Comparison of ENCODE assay signal across 9 cellular contexts in genomic region chr12:50101663-50102062, GRCh38.
A peak's percentile ranks its signal among the peaks of the same experiment; 100 is the strongest.
DNase-seq lines count a peak whose midpoint lies in the region; ATAC-seq and TF ChIP-seq lines count a peak whose summit lies in the region.
"Had no signal": no experiment of that assay in that cellular context is flagged by ENCODE, and none has a peak within 500 bp of the region (broad histone marks: within the 10 kb centered on the region; RNA-seq: fewer than 3 reads in every experiment).

No MANE protein-coding gene starts in this region.

- H3K4me3 Mint-ChIP-seq in nephron progenitor cell = no peak overlapping the region

- peaks cover 37% of the 10 kb centered on the region for H3K36me3 Mint-ChIP-seq in nephron progenitor cell (ENCODE audit: low read depth)

- peak; percentile 73 for DNase-seq in ELR (ENCODE audit: low read depth)
- peak; percentile 30 for DNase-seq in NB4 (ENCODE audit: low read depth)
- DNase-seq in choroid plexus epithelial cell (ENCODE audit: low read depth) = peak; percentile 78
- no peak for DNase-seq in nephron progenitor cell
- DNase-seq in NCI-H146 treated with DMSO at 0.1 percent for 48 hours (lab: John Stamatoyannopoulos, UW; ENCODE audit: unreplicated experiment) = no peak
- DNase-seq in GM10266 (ENCODE audit: extremely low spot score) = no peak
- DNase-seq in NCI-H1092 (lab: John Stamatoyannopoulos, UW) = no peak
- DNase-seq: activated CD4-positive, alpha-beta T cell treated with anti-CD3 and anti-CD28 coated beads for 1 hour had no signal

- no peak for ATAC-seq in GM21723 (IDR thresholded peaks at IDR 0.05; ENCODE audit: unreplicated experiment)

- H3K27ac Mint-ChIP-seq in nephron progenitor cell = peak overlapping the region; percentile 97

- H3K4me3 ChIP-seq in NB4 (ENCODE audit: low read depth, low read length) (no peak overlapping the region), choroid plexus epithelial cell (ENCODE audit: low read depth, low read length) (no peak overlapping the region)

- TF ChIP-seq POLR2A in NB4 (IDR thresholded peaks at IDR 0.05; ENCODE audit: extremely low read depth, insufficient read length) = no peak

- peak; percentile 38 for TF ChIP-seq CTCF in NB4 (IDR thresholded peaks at IDR 0.05; ENCODE audit: low read depth, low read length)
- peak; percentile 72 for TF ChIP-seq CTCF in choroid plexus epithelial cell (conservative IDR thresholded peaks at IDR 0.05; ENCODE audit: low read depth, low read length)
- peak; percentile 35 for TF ChIP-seq CTCF in nephron progenitor cell (IDR thresholded peaks at IDR 0.05)
- TF ChIP-seq CTCF in GM10266 (IDR thresholded peaks at IDR 0.05; ENCODE audit: control insufficient read depth, insufficient read depth, low read depth, missing control alignments) = no peak

- H3K9me3 Mint-ChIP-seq in nephron progenitor cell = no peaks in the 10 kb centered on the region

- peaks cover 5% of the 10 kb centered on the region for H3K27me3 Mint-ChIP-seq in nephron progenitor cell (ENCODE audit: low read depth, poor library complexity)

- H3K4me1 Mint-ChIP-seq in nephron progenitor cell = peaks cover 36% of the 10 kb centered on the region

Comparison
In these comparisons a context has a peak if more than half of its experiments do, and no peak if none do; other contexts are left out.
1. DNase-seq: peak in ELR (single experiment), NB4 (single experiment) and choroid plexus epithelial cell (single experiment); none in nephron progenitor cell (single experiment), NCI-H146 treated with DMSO at 0.1 percent for 48 hours (single experiment), GM10266 (single experiment) and NCI-H1092 (single experiment).